In the genomic region with DNA sequence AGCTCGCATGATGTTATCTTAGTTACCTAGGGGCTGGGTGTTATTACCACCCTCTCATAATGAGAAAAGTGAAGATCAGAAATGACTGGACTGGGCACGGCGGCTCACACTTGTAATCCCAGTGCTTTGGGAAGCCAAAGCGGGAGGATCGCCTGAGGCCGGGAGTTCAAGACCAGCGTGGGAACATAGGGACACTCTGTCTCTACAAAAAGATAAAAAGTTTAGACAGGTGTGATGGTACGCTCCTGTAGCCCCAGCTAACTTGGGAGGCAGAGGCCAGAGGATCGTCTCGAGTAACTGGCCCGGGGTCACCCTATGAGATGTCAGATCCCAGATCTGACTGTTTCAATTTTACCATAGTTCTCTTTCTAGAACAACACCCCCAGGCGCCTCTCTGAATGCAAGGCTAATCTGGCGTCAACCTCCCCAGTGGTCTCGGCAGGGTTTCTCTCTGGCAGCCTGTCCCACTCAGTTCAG, we compare ENCODE assay signal across 13 cellular contexts. TPM values are rescaled to one million over a fixed set of nuclear protein-coding genes. Genes with fewer than 3 reads are reported as not detected.
DNase-seq lines count a peak whose midpoint lies in the region; ATAC-seq and TF ChIP-seq lines count a peak whose summit lies in the region.
"Had no signal": no experiment of that assay in that cellular context is flagged by ENCODE, and none has a peak within 500 bp of the region (broad histone marks: within the 10 kb centered on the region; RNA-seq: fewer than 3 reads in every experiment).

No MANE protein-coding gene starts in this region.

- no peaks in the 10 kb centered on the region for H3K9me3 ChIP-seq in Caco-2
- no peaks in the 10 kb centered on the region for H3K9me3 ChIP-seq in prostate gland
- H3K9me3 ChIP-seq: testis had no signal

- no peaks in the 10 kb centered on the region for H3K9me3 Mint-ChIP-seq in Caco-2 (ENCODE audit: unreplicated experiment)
- H3K9me3 Mint-ChIP-seq in activated T-helper 17 cell treated with anti-CD3 and anti-CD28 coated beads, Interleukin-2, amount 50 U/mL, for 72 hours = no peaks in the 10 kb centered on the region
- H3K9me3 Mint-ChIP-seq in natural killer cell treated with Interleukin-12 subunit alpha and Interleukin-12 subunit beta and Interleukin-15 and Interleukin-18, amount 100 ng/mL, for 72 hours = no peaks in the 10 kb centered on the region

- CTCF ChIA-PET in Caco-2 (lab: Charles Lee) = no interaction called here

- no peak for TF ChIP-seq POLR2A in prostate gland (IDR thresholded peaks at IDR 0.05)

- peak; percentile 41 for ATAC-seq in activated T-helper 17 cell treated with anti-CD3 and anti-CD28 coated beads, Interleukin-2, amount 50 U/mL, for 72 hours (replicated peaks)
- ATAC-seq in natural killer cell treated with Interleukin-12 subunit alpha and Interleukin-12 subunit beta and Interleukin-15 and Interleukin-18, amount 100 ng/mL, for 72 hours = peak in 1 of 2 donors; percentile 51
- ATAC-seq in GM21390 (IDR thresholded peaks at IDR 0.05; ENCODE audit: unreplicated experiment) = no peak

- H3K4me3 Mint-ChIP-seq in Caco-2 (ENCODE audit: unreplicated experiment) = peak overlapping the region; percentile 74
- peak overlapping the region; percentile 81 for H3K4me3 Mint-ChIP-seq in activated T-helper 17 cell treated with anti-CD3 and anti-CD28 coated beads, Interleukin-2, amount 50 U/mL, for 72 hours
- peak overlapping the region; percentile 78 for H3K4me3 Mint-ChIP-seq in natural killer cell treated with Interleukin-12 subunit alpha and Interleukin-12 subunit beta and Interleukin-15 and Interleukin-18, amount 100 ng/mL, for 72 hours

- BruUV-seq in Caco-2 (replicated peaks; lab: Mats Ljungman, UMichigan) = no TSS peak

- TF ChIP-seq CTCF in Caco-2 (IDR thresholded peaks at IDR 0.05; ENCODE audit: insufficient read depth in 1 of 2, low read depth in 1 of 2, low read length in 1 of 2, severe bottlenecking in 1 of 2, unreplicated experiment in 1 of 2) (no peak), prostate gland (IDR thresholded peaks at IDR 0.05) (no peak)

- no peaks in the 10 kb centered on the region for H3K27me3 Mint-ChIP-seq in Caco-2 (ENCODE audit: insufficient read depth, unreplicated experiment)
- H3K27me3 Mint-ChIP-seq in activated T-helper 17 cell treated with anti-CD3 and anti-CD28 coated beads, Interleukin-2, amount 50 U/mL, for 72 hours = no peaks in the 10 kb centered on the region
- H3K27me3 Mint-ChIP-seq in natural killer cell treated with Interleukin-12 subunit alpha and Interleukin-12 subunit beta and Interleukin-15 and Interleukin-18, amount 100 ng/mL, for 72 hours = no peaks in the 10 kb centered on the region

- peaks cover 21% of the 10 kb centered on the region for H3K36me3 Mint-ChIP-seq in Caco-2 (ENCODE audit: insufficient read depth, unreplicated experiment)
- peaks cover 20% of the 10 kb centered on the region for H3K36me3 Mint-ChIP-seq in activated T-helper 17 cell treated with anti-CD3 and anti-CD28 coated beads, Interleukin-2, amount 50 U/mL, for 72 hours (ENCODE audit: low read depth)
- no peaks in the 10 kb centered on the region for H3K36me3 Mint-ChIP-seq in natural killer cell treated with Interleukin-12 subunit alpha and Interleukin-12 subunit beta and Interleukin-15 and Interleukin-18, amount 100 ng/mL, for 72 hours

- POLR2A ChIA-PET in Caco-2 (lab: Charles Lee) = interaction anchor here (1.2 kb wide), 1 partner anchor 10 kb away, joined by 4 read pairs; no protein-coding TSS in a partner anchor

- H3K36me3 ChIP-seq in Caco-2 (ENCODE audit: control insufficient read depth, insufficient read depth, low read length) (no peaks in the 10 kb centered on the region; the same call in 1 of the 2 replicates), H7 (replicated peaks; ENCODE audit: control insufficient read depth, insufficient read depth, low read length) (no peaks in the 10 kb centered on the region), prostate gland (no peaks in the 10 kb centered on the region)
- H3K36me3 ChIP-seq: WERI-Rb-1 had no signal

- no peak overlapping the region for H3K27ac Mint-ChIP-seq in Caco-2 (ENCODE audit: unreplicated experiment)
- H3K27ac Mint-ChIP-seq in activated T-helper 17 cell treated with anti-CD3 and anti-CD28 coated beads, Interleukin-2, amount 50 U/mL, for 72 hours = peak overlapping the region; percentile 98
- peak overlapping the region; percentile 92 to 97 for H3K27ac Mint-ChIP-seq in natural killer cell treated with Interleukin-12 subunit alpha and Interleukin-12 subunit beta and Interleukin-15 and Interleukin-18, amount 100 ng/mL, for 72 hours

- peaks cover 5% of the 10 kb centered on the region for H3K4me1 Mint-ChIP-seq in Caco-2 (ENCODE audit: low read depth, unreplicated experiment)
- H3K4me1 Mint-ChIP-seq in activated T-helper 17 cell treated with anti-CD3 and anti-CD28 coated beads, Interleukin-2, amount 50 U/mL, for 72 hours = peaks cover 55% of the 10 kb centered on the region
- H3K4me1 Mint-ChIP-seq in natural killer cell treated with Interleukin-12 subunit alpha and Interleukin-12 subunit beta and Interleukin-15 and Interleukin-18, amount 100 ng/mL, for 72 hours (ENCODE audit: low read depth in 2 of 2) = peaks cover 72 to 76% of the 10 kb centered on the region in 2 donors

- no peak for DNase-seq in Caco-2
- peak; percentile 10 for DNase-seq in H7
- no peak for DNase-seq in natural killer cell treated with Interleukin-12 subunit alpha and Interleukin-12 subunit beta and Interleukin-15 and Interleukin-18, amount 100 ng/mL, for 72 hours (ENCODE audit: low spot score)
- no peak for DNase-seq in COR-L47 (lab: John Stamatoyannopoulos, UW)
- no peak for DNase-seq in NK-92 (lab: John Stamatoyannopoulos, UW; ENCODE audit: unreplicated experiment)
- no peak for DNase-seq in prostate gland (ENCODE audit: low spot score)
- DNase-seq: erythroblast, NCI-H2171, testis, WERI-Rb-1 had no signal

- H3K27ac ChIP-seq in prostate gland = no peak overlapping the region
- H3K27ac ChIP-seq: testis, WERI-Rb-1 had no signal

- no peak overlapping the region for H3K4me3 ChIP-seq in Caco-2 (ENCODE audit: low read depth, low read length)
- no peak overlapping the region for H3K4me3 ChIP-seq in H7 (ENCODE audit: insufficient read depth, low read depth, low read length)
- H3K4me3 ChIP-seq in prostate gland = no peak overlapping the region
- H3K4me3 ChIP-seq: testis had no signal

- intact Hi-C loops in Caco-2 (cut with micrococcal nuclease; ENCODE audit: unreplicated experiment) (no loop called here), prostate gland (cut with DNase I) (loop anchor here (5.0 kb wide), 1 partner anchor 236 kb away; no protein-coding TSS in a partner anchor)

- WGBS in prostate gland = 85% methylated on average over 14 of the region's 14 CpGs

- peaks cover 5% of the 10 kb centered on the region; the same call in 1 of the 2 replicates for H3K4me1 ChIP-seq in Caco-2
- H3K4me1 ChIP-seq in prostate gland (replicated peaks) = peaks cover 7% of the 10 kb centered on the region

- H3K27me3 ChIP-seq in Caco-2 (replicated peaks; ENCODE audit: control insufficient read depth, insufficient read depth, low read length) (no peaks in the 10 kb centered on the region), H7 (ENCODE audit: control insufficient read depth, insufficient read depth, low read length) (peaks cover 4% of the 10 kb centered on the region), prostate gland (replicated peaks; ENCODE audit: insufficient read depth) (no peaks in the 10 kb centered on the region)
- H3K27me3 ChIP-seq: testis had no signal

RNA-seq across cellular contexts. Expression of gene CCDC102A, which starts 1.9 kb away (rescaled TPM):
- 9.1 and 11.8 TPM in 2 replicates for total RNA-seq in Caco-2 (2022)
- total RNA-seq in H7 (2014; rRNA removed; shearing (Covaris generic)) = 9.3 and 10.4 TPM in 2 replicates
- total RNA-seq in activated T-helper 17 cell treated with anti-CD3 and anti-CD28 coated beads, Interleukin-2, amount 50 U/mL, for 72 hours = 10 to 100 TPM; 16.7 to 21.2 TPM
- total RNA-seq in natural killer cell treated with Interleukin-12 subunit alpha and Interleukin-12 subunit beta and Interleukin-15 and Interleukin-18, amount 100 ng/mL, for 72 hours = 10 to 100 TPM; 13.9 to 21.5 TPM
- total RNA-seq in prostate gland = 10 to 100 TPM; 22.5 to 26.8 TPM

RNA-seq across cellular contexts. Expression of gene ADGRG5, which starts 4.2 kb away (rescaled TPM):
- total RNA-seq in Caco-2 (2022) (4.6 and 5.2 TPM in 2 replicates), prostate gland (1 to 10 TPM in 1 of 2 donors, under 1 TPM in 1; 0.27 to 3.3 TPM)
- 6.2 and 6.4 TPM in 2 replicates for total RNA-seq in H7 (2014; rRNA removed; shearing (Covaris generic))
- 10 to 100 TPM; 13.7 to 36.9 TPM for total RNA-seq in activated T-helper 17 cell treated with anti-CD3 and anti-CD28 coated beads, Interleukin-2, amount 50 U/mL, for 72 hours
- total RNA-seq in natural killer cell treated with Interleukin-12 subunit alpha and Interleukin-12 subunit beta and Interleukin-15 and Interleukin-18, amount 100 ng/mL, for 72 hours = 10 to 100 TPM; 86.8 to 95.0 TPM
- total RNA-seq: myocyte had no signal

RNA-seq across cellular contexts. Expression of gene DOK4, which starts 52.0 kb away (rescaled TPM):
- 111 and 122 TPM in 2 replicates for total RNA-seq in Caco-2 (2022)
- total RNA-seq in H7 (2014; rRNA removed; shearing (Covaris generic)) = 15.3 and 15.7 TPM in 2 replicates
- 10 to 100 TPM in 1 of 2 donors, 1 to 10 TPM in 1; 6.4 to 16.8 TPM for total RNA-seq in activated T-helper 17 cell treated with anti-CD3 and anti-CD28 coated beads, Interleukin-2, amount 50 U/mL, for 72 hours
- 1 to 10 TPM; 4.2 to 6.5 TPM for total RNA-seq in natural killer cell treated with Interleukin-12 subunit alpha and Interleukin-12 subunit beta and Interleukin-15 and Interleukin-18, amount 100 ng/mL, for 72 hours
- total RNA-seq in prostate gland = 10 to 100 TPM; 26.3 to 55.4 TPM
